ENCODE assay signal across 10 cellular contexts in the genomic region with DNA sequence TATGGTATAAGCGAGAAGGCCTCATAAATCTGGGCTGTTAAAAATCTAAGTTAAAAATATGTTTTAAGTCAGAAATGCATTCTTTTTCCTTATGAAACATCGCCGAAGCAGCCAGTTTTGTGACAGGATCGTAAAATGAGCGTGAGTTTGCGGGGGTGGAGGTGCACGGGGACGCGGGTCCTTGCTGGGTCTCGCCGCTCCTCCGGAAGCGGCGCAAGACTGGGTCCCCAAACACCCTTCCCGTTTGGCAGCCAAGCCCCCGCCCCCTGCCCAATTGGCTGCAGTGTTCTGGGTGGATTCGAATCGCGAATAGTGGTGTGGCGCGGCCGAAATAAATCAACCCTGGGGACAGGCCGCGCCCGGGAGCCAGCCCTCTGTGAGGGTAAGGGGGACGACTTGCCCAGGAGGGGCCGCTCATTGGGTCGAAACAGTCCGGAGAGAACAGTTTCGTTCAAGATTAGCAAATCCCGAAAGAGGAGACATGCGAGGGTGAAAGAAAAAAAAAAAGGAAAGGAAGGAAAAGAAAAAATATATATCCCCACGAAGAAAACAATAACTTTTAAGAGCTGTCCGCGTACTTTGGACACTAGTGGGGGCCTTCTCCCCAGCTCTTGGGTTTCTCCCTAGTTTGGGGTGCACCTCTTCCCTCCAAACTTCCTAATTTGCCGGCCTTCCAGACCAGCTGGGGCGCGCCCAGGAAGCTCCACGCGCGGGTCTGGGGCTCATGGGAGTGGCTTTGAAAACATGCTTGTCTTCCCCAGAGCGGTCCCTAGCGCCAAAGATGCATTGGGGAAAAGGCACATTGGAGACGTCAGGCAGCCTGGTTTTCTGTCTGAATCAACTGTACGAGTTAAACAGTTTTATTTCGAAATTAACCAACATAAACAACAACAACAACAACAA. TPM values are rescaled to one million over a fixed set of nuclear protein-coding genes. Genes with fewer than 3 reads are reported as not detected.
DNase-seq lines count a peak whose midpoint lies in the region; ATAC-seq, FAIRE-seq and TF ChIP-seq lines count a peak whose summit lies in the region.
"Had no signal": no experiment of that assay in that cellular context is flagged by ENCODE, and none has a peak within 500 bp of the region (broad histone marks: within the 10 kb centered on the region; RNA-seq: fewer than 3 reads in every experiment).

No MANE protein-coding gene starts in this region.

- WGBS in transverse colon (ENCODE audit: low coverage in 1 of 2), 2 donors: 5 to 6% methylated on average over 17 to 46 of the region's 46 CpGs

- TF ChIP-seq CTCF in endothelial cell of umbilical vein (IDR thresholded peaks at IDR 0.05; ENCODE audit: extremely low read depth in 1 of 2, insufficient read depth in 1 of 2, low read depth in 1 of 2, low read length in 2 of 2) (no peak), mesothelial cell of epicardium (IDR thresholded peaks at IDR 0.05; ENCODE audit: unreplicated experiment) (no peak), transverse colon (IDR thresholded peaks at IDR 0.05) (no peak)

- H3K4me3 Mint-ChIP-seq in activated CD4-positive, alpha-beta T cell treated with anti-CD3 and anti-CD28 coated beads, Interleukin-2, amount 10 ng/mL, durations not matched to agents 24 days and 14 days: no peak overlapping the region
- peak overlapping the region; percentile 98 for H3K4me3 Mint-ChIP-seq in mesothelial cell of epicardium
- H3K4me3 Mint-ChIP-seq: activated B cell treated with CpG ODN at 0.5 μM for 24 hours had no signal

- peaks cover 17% of the 10 kb centered on the region for H3K4me1 Mint-ChIP-seq in activated CD4-positive, alpha-beta T cell treated with anti-CD3 and anti-CD28 coated beads, Interleukin-2, amount 10 ng/mL, durations not matched to agents 24 days and 14 days
- peaks cover 41% of the 10 kb centered on the region for H3K4me1 Mint-ChIP-seq in mesothelial cell of epicardium

- dilution Hi-C loops in endothelial cell of umbilical vein (cut with MboI; ENCODE audit: extremely low pct_ligation_motif_present, low sequenced_read_pairs): no loop called here

- CTCF ChIA-PET in endothelial cell of umbilical vein (lab: Charles Lee): interaction anchor here (1.0 to 10.0 kb wide), 2 partner anchors 168 to 394 kb away, joined by 3 to 144 read pairs; no protein-coding TSS in a partner anchor

- no peak for DNase-seq in activated CD4-positive, alpha-beta T cell treated with anti-CD3 and anti-CD28 coated beads, Interleukin-2, amount 10 ng/mL, durations not matched to agents 24 days and 14 days
- DNase-seq in activated CD4-positive, alpha-beta T cell treated with anti-CD3 and anti-CD28 coated beads for 1 hour: no peak
- peak; percentile 20 for DNase-seq in endothelial cell of umbilical vein (ENCODE audit: low read depth, low spot score)
- peak; percentile 46 to 66 for DNase-seq in mesothelial cell of epicardium (ENCODE audit: low spot score in 2 of 2, unreplicated experiment in 2 of 2)
- peak; percentile 77 for DNase-seq in transverse colon
- DNase-seq in sciatic nerve (ENCODE audit: low spot score): no peak
- DNase-seq in activated naive CD4-positive, alpha-beta T cell treated with Interleukin-2 at 50 U/mL for 16 hours: no peak
- DNase-seq: activated B cell treated with CpG ODN at 0.5 μM for 24 hours, NCI-H1105 treated with DMSO at 0.1 percent for 48 hours had no signal

- H3K36me3 ChIP-seq in endothelial cell of umbilical vein (ENCODE audit: control insufficient read depth in 2 of 2, extremely low read depth in 1 of 2, insufficient read depth in 2 of 2, low read length in 2 of 2) (no peaks in the 10 kb centered on the region), transverse colon (no peaks in the 10 kb centered on the region)

- TF ChIP-seq POLR2A in endothelial cell of umbilical vein (IDR thresholded peaks at IDR 0.05; ENCODE audit: low read depth, low read length): no peak
- peak; percentile 75 for TF ChIP-seq POLR2A in transverse colon (IDR thresholded peaks at IDR 0.05)

- peaks cover 11% of the 10 kb centered on the region for H3K36me3 Mint-ChIP-seq in activated CD4-positive, alpha-beta T cell treated with anti-CD3 and anti-CD28 coated beads, Interleukin-2, amount 10 ng/mL, durations not matched to agents 24 days and 14 days (ENCODE audit: low read depth)
- H3K36me3 Mint-ChIP-seq in mesothelial cell of epicardium: peaks cover 3% of the 10 kb centered on the region

- ATAC-seq in HG02763 (IDR thresholded peaks at IDR 0.05; ENCODE audit: unreplicated experiment) (no peak), sciatic nerve (no peak)

- in situ Hi-C loops in transverse colon (cut with MboI; ENCODE audit: low pct_ligation_motif_present in 1 of 4, low pct_unique_long_range_greater_than_20kb in 1 of 4, low sequenced_read_pairs in 3 of 4): loop anchor here in 3 of 4 donors (25.0 kb wide), 3 partner anchors 254 to 521 kb away; no protein-coding TSS in a partner anchor

- intact Hi-C loops in activated CD4-positive, alpha-beta T cell treated with anti-CD3 and anti-CD28 coated beads, Interleukin-2, amount 10 ng/mL, durations not matched to agents 24 days and 14 days (cut with micrococcal nuclease): loop anchor here (5.0 kb wide), 3 partner anchors 181 to 924 kb away; partner anchors contain the start of gene GREB1L
- intact Hi-C loops in endothelial cell of umbilical vein (cut with micrococcal nuclease) (loop anchor here (2.0 kb wide), 2 partner anchors 170 to 270 kb away; no protein-coding TSS in a partner anchor), transverse colon (cut with DNase I; ENCODE audit: low total_unique reads) (loop anchor here (10.0 kb wide), 1 partner anchor 528 kb away; no protein-coding TSS in a partner anchor), sciatic nerve (cut with DNase I) (no loop called here)

- H3K9me3 ChIP-seq in endothelial cell of umbilical vein (replicated peaks; ENCODE audit: control insufficient read depth, insufficient read depth, low read length) (no peaks in the 10 kb centered on the region), transverse colon (no peaks in the 10 kb centered on the region)

- peak overlapping the region; percentile 86 for H3K4me2 ChIP-seq in endothelial cell of umbilical vein (ENCODE audit: insufficient read depth, low read length)

- no peak overlapping the region for H3K9ac ChIP-seq in endothelial cell of umbilical vein (replicated peaks; ENCODE audit: extremely low read depth, insufficient read depth, low read length)

- peaks cover 74% of the 10 kb centered on the region for H3K27me3 Mint-ChIP-seq in activated CD4-positive, alpha-beta T cell treated with anti-CD3 and anti-CD28 coated beads, Interleukin-2, amount 10 ng/mL, durations not matched to agents 24 days and 14 days
- peaks cover 53% of the 10 kb centered on the region for H3K27me3 Mint-ChIP-seq in mesothelial cell of epicardium (ENCODE audit: low read depth)

- BruUV-seq in endothelial cell of umbilical vein (replicated peaks; lab: Mats Ljungman, UMichigan): no TSS peak

- peak overlapping the region; percentile 23 for H2AFZ ChIP-seq in endothelial cell of umbilical vein (ENCODE audit: low read depth, low read length)

- H3K27me3 ChIP-seq in endothelial cell of umbilical vein (ENCODE audit: control insufficient read depth in 2 of 2, insufficient read depth in 2 of 2, low read length in 2 of 2) (peaks cover 41 to 61% of the 10 kb centered on the region in 2 experiments), transverse colon (peaks cover 96% of the 10 kb centered on the region)

- POLR2A ChIA-PET in endothelial cell of umbilical vein (lab: Charles Lee): no interaction called here

- H3K79me2 ChIP-seq in endothelial cell of umbilical vein (ENCODE audit: control insufficient read depth, insufficient read depth, low read length): peaks cover 19% of the 10 kb centered on the region

- H3K4me1 ChIP-seq in endothelial cell of umbilical vein (ENCODE audit: control insufficient read depth, extremely low read depth, insufficient read depth, low read length) (peaks cover 25% of the 10 kb centered on the region), transverse colon (peaks cover 0 to 32% (median 15%) of the 10 kb centered on the region in 4 donors)

- peak overlapping the region; percentile 37 for H3K27ac Mint-ChIP-seq in activated CD4-positive, alpha-beta T cell treated with anti-CD3 and anti-CD28 coated beads, Interleukin-2, amount 10 ng/mL, durations not matched to agents 24 days and 14 days
- H3K27ac Mint-ChIP-seq in mesothelial cell of epicardium: peak overlapping the region; percentile 98
- H3K27ac Mint-ChIP-seq: activated B cell treated with CpG ODN at 0.5 μM for 24 hours had no signal

- no peak overlapping the region for H3K27ac ChIP-seq in endothelial cell of umbilical vein (ENCODE audit: insufficient read depth, low read depth, low read length)
- H3K27ac ChIP-seq in transverse colon: peak overlapping the region; percentile 91 to 96 (median 94)

- no peaks in the 10 kb centered on the region for H4K20me1 ChIP-seq in endothelial cell of umbilical vein (replicated peaks; ENCODE audit: control insufficient read depth, extremely low read depth, insufficient read depth, low read length)

- H3K4me3 ChIP-seq in endothelial cell of umbilical vein (replicated peaks in 1 of 3; ENCODE audit: insufficient read depth in 1 of 3, low read depth in 1 of 3, low read length in 3 of 3) (peak overlapping the region; percentile 18 to 84 (median 20)), transverse colon (peak overlapping the region in 3 of 4 donors; percentile 77 to 86 (median 82))

- peak; percentile 48 for FAIRE-seq in endothelial cell of umbilical vein (lab: Jason Lieb, UNC)

- TF ChIP-seq EP300 in transverse colon (IDR thresholded peaks at IDR 0.05; ENCODE audit: low read depth): no peak

- no peaks in the 10 kb centered on the region for H3K9me1 ChIP-seq in endothelial cell of umbilical vein (replicated peaks; ENCODE audit: control insufficient read depth, extremely low read depth, insufficient read depth, low read length)

- no peaks in the 10 kb centered on the region for H3K9me3 Mint-ChIP-seq in activated CD4-positive, alpha-beta T cell treated with anti-CD3 and anti-CD28 coated beads, Interleukin-2, amount 10 ng/mL, durations not matched to agents 24 days and 14 days
- no peaks in the 10 kb centered on the region for H3K9me3 Mint-ChIP-seq in mesothelial cell of epicardium
- H3K9me3 Mint-ChIP-seq: activated B cell treated with CpG ODN at 0.5 μM for 24 hours had no signal

RNA-seq across cellular contexts. Expression of gene GATA6, which starts 3.1 kb away (rescaled TPM):
- total RNA-seq in activated CD4-positive, alpha-beta T cell treated with anti-CD3 and anti-CD28 coated beads, Interleukin-2, amount 10 ng/mL, durations not matched to agents 24 days and 14 days: not detected in 2 replicates
- total RNA-seq in endothelial cell of umbilical vein (14.6 and 14.9 TPM in 2 replicates), mesothelial cell of epicardium (99.0 to 108 TPM (median 106 TPM) in 3 replicates), transverse colon (100 to 1,000 TPM in 1 of 4 donors, 10 to 100 TPM in 3; 49.7 to 223 (median 65.7) TPM), sciatic nerve (5.3 TPM)
- polyA plus RNA-seq in endothelial cell of umbilical vein: 3.9 and 4.1 TPM in 2 replicates
- polyA plus RNA-seq in endothelial cell of umbilical vein (2011; cell fraction: cytosol; rRNA removed): 3.5 and 3.7 TPM in 2 replicates
- polyA plus RNA-seq in endothelial cell of umbilical vein (2011; cell fraction: nucleus; rRNA removed): 7.1 and 10.1 TPM in 2 replicates
- polyA plus RNA-seq in endothelial cell of umbilical vein (2012): 5.8 and 7.2 TPM in 2 replicates
- 2.7 and 3.8 TPM in 2 replicates for polyA minus RNA-seq in endothelial cell of umbilical vein
- polyA minus RNA-seq in endothelial cell of umbilical vein (2011; cell fraction: cytosol; rRNA and poly(A)+ RNA removed): 5.7 TPM
- polyA minus RNA-seq in endothelial cell of umbilical vein (2011; cell fraction: nucleus; rRNA and poly(A)+ RNA removed): 13.0 and 24.8 TPM in 2 replicates
- total RNA-seq: activated B cell treated with CpG ODN at 0.5 μM for 24 hours had no signal

Comparison
In these comparisons a context has a peak if more than half of its experiments do, and no peak if none do; other contexts are left out.
1. DNase-seq: peak in endothelial cell of umbilical vein (single experiment), mesothelial cell of epicardium (2 of 2) and transverse colon (single experiment); none in activated CD4-positive, alpha-beta T cell treated with anti-CD3 and anti-CD28 coated beads, Interleukin-2, amount 10 ng/mL, durations not matched to agents 24 days and 14 days (single experiment), activated CD4-positive, alpha-beta T cell treated with anti-CD3 and anti-CD28 coated beads for 1 hour (single experiment), sciatic nerve (single experiment) and activated naive CD4-positive, alpha-beta T cell treated with Interleukin-2 at 50 U/mL for 16 hours (single experiment).